In genomic region chr9:130961511-130962300, GRCh38 we compare ENCODE assay signal across 10 cellular contexts. TPM values are rescaled to one million over a fixed set of nuclear protein-coding genes. Genes with fewer than 3 reads are reported as not detected.
"Had no signal": no experiment of that assay in that cellular context is flagged by ENCODE, and none has a peak within 500 bp of the region (broad histone marks: within the 10 kb centered on the region; RNA-seq: fewer than 3 reads in every experiment).

No MANE protein-coding gene starts in this region.

- H3K27ac ChIP-seq: pancreas, thoracic aorta had no signal

- FAIRE-seq: pancreas had no signal

- H3K4me3 Mint-ChIP-seq: nephron; stimulated activated naive CD8-positive, alpha-beta T cell treated with anti-CD3 and anti-CD28 coated beads, Interleukin-15, amount 100 ng/mL, for 72 hours had no signal

- DNase-seq: activated naive CD4-positive, alpha-beta T cell treated with Interleukin-2 at 50 U/mL for 16 hours; central memory CD4-positive, alpha-beta T cell; effector memory CD4-positive, alpha-beta T cell; glutamatergic neuron; stimulated activated CD4-positive, alpha-beta T cell treated with anti-CD3 and anti-CD28 coated beads, Interleukin-4, amount 100 ng/mL, for 4 hours; stimulated activated naive CD8-positive, alpha-beta T cell treated with anti-CD3 and anti-CD28 coated beads, Interleukin-15, amount 100 ng/mL, for 72 hours; T-helper 9 cell had no signal

- ATAC-seq: stimulated activated naive CD8-positive, alpha-beta T cell treated with anti-CD3 and anti-CD28 coated beads, Interleukin-15, amount 100 ng/mL, for 72 hours had no signal

- H3K27ac Mint-ChIP-seq: nephron; stimulated activated naive CD8-positive, alpha-beta T cell treated with anti-CD3 and anti-CD28 coated beads, Interleukin-15, amount 100 ng/mL, for 72 hours had no signal

- H3K9me3 ChIP-seq: pancreas, thoracic aorta had no signal

- H3K27me3 ChIP-seq: pancreas had no signal

- H3K4me1 Mint-ChIP-seq: nephron; stimulated activated naive CD8-positive, alpha-beta T cell treated with anti-CD3 and anti-CD28 coated beads, Interleukin-15, amount 100 ng/mL, for 72 hours had no signal

- H3K4me3 ChIP-seq: pancreas, thoracic aorta had no signal

- H3K36me3 ChIP-seq: pancreas, thoracic aorta had no signal

- H3K4me1 ChIP-seq: pancreas had no signal

RNA-seq across cellular contexts. Expression of gene FIBCD1, which starts 22.7 kb away (rescaled TPM):
- total RNA-seq: thoracic aorta had no signal
- polyA plus RNA-seq: pancreas had no signal
